In genomic region chr16:81385031-81385756, GRCh38 we compare ENCODE assay signal across 1 cellular context.
TF ChIP-seq lines count a peak whose summit lies in the region.

No MANE protein-coding gene starts in this region.

TF ChIP-seq in HepG2, 621 proteins besides CTCF, POLR2A, EP300 and RAD21:
- no peak for TF ChIP-seq ZNF431 (CRISPR knock-in tag; IDR thresholded peaks at IDR 0.05; ENCODE audit: borderline replicate concordance, low read depth)
- TF ChIP-seq RFXAP (CRISPR knock-in tag; IDR thresholded peaks at IDR 0.05; ENCODE audit: borderline replicate concordance) = no peak
